Comparison of ENCODE assay signal across 21 cellular contexts in genomic region chr2:41145066-41145465, GRCh38.
DNase-seq lines count a peak whose midpoint lies in the region; ATAC-seq, FAIRE-seq and TF ChIP-seq lines count a peak whose summit lies in the region.
"Had no signal": no experiment of that assay in that cellular context is flagged by ENCODE, and none has a peak within 500 bp of the region (broad histone marks: within the 10 kb centered on the region; RNA-seq: fewer than 3 reads in every experiment).

No MANE protein-coding gene starts in this region.

- H2AFZ ChIP-seq in GM23338 (no peak overlapping the region), parathyroid adenoma (no peak overlapping the region)

- H4K20me1 ChIP-seq in GM23338 (replicated peaks; ENCODE audit: insufficient read depth) = no peaks in the 10 kb centered on the region
- H4K20me1 ChIP-seq: BLaER1 treated with 17β-estradiol and CSF1 and Interleukin-3, amounts not matched to agents 10 nM and 100 nM had no signal

- CTCF ChIA-PET in A549 (lab: Yijun Ruan, JAX) = interaction anchor here (0.6 kb wide), 1 partner anchor 226 kb away, joined by 3 read pairs; no protein-coding TSS in a partner anchor

- H3K27ac ChIP-seq in A549 (no peak overlapping the region), GM23338 (ENCODE audit: low read depth) (no peak overlapping the region), parathyroid adenoma (no peak overlapping the region)
- H3K27ac ChIP-seq: BLaER1 treated with 17β-estradiol and CSF1 and Interleukin-3, amounts not matched to agents 10 nM and 100 nM; C4-2B had no signal

- no peak for TF ChIP-seq POLR2A in A549 (IDR thresholded peaks at IDR 0.05; ENCODE audit: low read length)

- H3K4me2 ChIP-seq in A549 (no peak overlapping the region), GM23338 (no peak overlapping the region), parathyroid adenoma (ENCODE audit: low read length) (peak overlapping the region; percentile 3)

- H3K36me3 ChIP-seq in GM23338 (ENCODE audit: insufficient read depth) = no peaks in the 10 kb centered on the region
- no peaks in the 10 kb centered on the region for H3K36me3 ChIP-seq in parathyroid adenoma (ENCODE audit: control insufficient read depth, insufficient read depth, low read length)
- H3K36me3 ChIP-seq: BLaER1 treated with 17β-estradiol and CSF1 and Interleukin-3, amounts not matched to agents 10 nM and 100 nM had no signal

- H3K27me3 ChIP-seq in GM23338 (ENCODE audit: insufficient read depth) (no peaks in the 10 kb centered on the region), parathyroid adenoma (ENCODE audit: control insufficient read depth, insufficient read depth, low read length) (no peaks in the 10 kb centered on the region)
- H3K27me3 ChIP-seq: BLaER1 treated with 17β-estradiol and CSF1 and Interleukin-3, amounts not matched to agents 10 nM and 100 nM had no signal

- H3K9me2 ChIP-seq in GM23338 (ENCODE audit: insufficient read depth) = no peaks in the 10 kb centered on the region

- peak overlapping the region; percentile 55; the same call in 1 of the 2 replicates for H3K27ac Mint-ChIP-seq in GM23338
- H3K27ac Mint-ChIP-seq in glutamatergic neuron (ENCODE audit: unreplicated experiment) = no peak overlapping the region
- H3K27ac Mint-ChIP-seq: B cell; CD4-positive, alpha-beta T cell; CD8-positive, alpha-beta T cell had no signal

- TF ChIP-seq RAD21 in A549 (conservative IDR thresholded peaks at IDR 0.05 in 1 of 2, IDR thresholded peaks at IDR 0.05 in 1 of 2) = no peak

- no peaks in the 10 kb centered on the region for H3F3A ChIP-seq in GM23338 (replicated peaks; ENCODE audit: low read depth)

- H3K4me1 ChIP-seq in A549 (no peaks in the 10 kb centered on the region), GM23338 (ENCODE audit: insufficient read depth) (no peaks in the 10 kb centered on the region), parathyroid adenoma (peaks cover 15% of the 10 kb centered on the region)

- H3K4me1 Mint-ChIP-seq in GM23338 (peaks cover 3% of the 10 kb centered on the region; the same call in 1 of the 3 replicates), glutamatergic neuron (ENCODE audit: low read depth, unreplicated experiment) (no peaks in the 10 kb centered on the region)
- H3K4me1 Mint-ChIP-seq: B cell had no signal

- ATAC-seq in A549 = no peak
- ATAC-seq in GM23338 = no peak
- ATAC-seq: CD8-positive, alpha-beta T cell had no signal

- no peak for TF ChIP-seq EP300 in A549 (IDR thresholded peaks at IDR 0.05)

- no peak overlapping the region for H3K9ac ChIP-seq in parathyroid adenoma
- H3K9ac ChIP-seq: BLaER1 treated with 17β-estradiol and CSF1 and Interleukin-3, amounts not matched to agents 10 nM and 100 nM had no signal

- POLR2A ChIA-PET in A549 (lab: Yijun Ruan, JAX) = no interaction called here

- H3K36me3 Mint-ChIP-seq in GM23338 (ENCODE audit: low read depth) (no peaks in the 10 kb centered on the region), glutamatergic neuron (ENCODE audit: unreplicated experiment) (no peaks in the 10 kb centered on the region)
- H3K36me3 Mint-ChIP-seq: CD8-positive, alpha-beta T cell had no signal

- TF ChIP-seq CTCF in A549 (IDR thresholded peaks at IDR 0.05) (no peak), GM23338 (conservative IDR thresholded peaks at IDR 0.05; ENCODE audit: low read depth in 2 of 2) (no peak), parathyroid adenoma (IDR thresholded peaks at IDR 0.05) (no peak), glutamatergic neuron (IDR thresholded peaks at IDR 0.05; ENCODE audit: partially characterized antibody, unreplicated experiment) (no peak)

- H3K9me3 Mint-ChIP-seq in GM23338 (no peaks in the 10 kb centered on the region), glutamatergic neuron (ENCODE audit: unreplicated experiment) (no peaks in the 10 kb centered on the region)
- H3K9me3 Mint-ChIP-seq: CD4-positive, alpha-beta T cell; CD8-positive, alpha-beta T cell had no signal

- H3K9me3 ChIP-seq in A549 (no peaks in the 10 kb centered on the region), parathyroid adenoma (ENCODE audit: control insufficient read depth, low read length) (no peaks in the 10 kb centered on the region)
- H3K9me3 ChIP-seq: BLaER1 treated with 17β-estradiol and CSF1 and Interleukin-3, amounts not matched to agents 10 nM and 100 nM; Caco-2 had no signal

- H3K4me3 ChIP-seq in A549 = no peak overlapping the region
- no peak overlapping the region for H3K4me3 ChIP-seq in GM23338
- H3K4me3 ChIP-seq in parathyroid adenoma (ENCODE audit: low read depth, low read length) = peak overlapping the region; percentile 43
- H3K4me3 ChIP-seq: BLaER1 treated with 17β-estradiol and CSF1 and Interleukin-3, amounts not matched to agents 10 nM and 100 nM had no signal

- H3K27me3 Mint-ChIP-seq in GM23338 (ENCODE audit: insufficient read depth, low read depth, poor library complexity) (no peaks in the 10 kb centered on the region), glutamatergic neuron (ENCODE audit: unreplicated experiment) (no peaks in the 10 kb centered on the region)
- H3K27me3 Mint-ChIP-seq: B cell; CD4-positive, alpha-beta T cell had no signal

- WGBS in A549 (ENCODE audit: missing lambda C conversion rate) = 45% methylated on average over 1 of the region's 1 CpG

- DNase-seq in A549 (ENCODE audit: low read depth in 1 of 2, low spot score in 1 of 2) (no peak), GM23338 (ENCODE audit: low spot score) (no peak), glutamatergic neuron (no peak), glomerular visceral epithelial cell (ENCODE audit: extremely low spot score) (no peak), NCI-H510A (lab: John Stamatoyannopoulos, UW) (no peak)
- DNase-seq: 8988T; AML-193; Caco-2; Calu3; CD4-positive, alpha-beta T cell; CD8-positive, alpha-beta T cell; DMS79 treated with DMSO at 0.1 percent for 48 hours; GF-D8 had no signal

- H3K79me2 ChIP-seq in GM23338 (replicated peaks; ENCODE audit: insufficient read depth) = no peaks in the 10 kb centered on the region
- H3K79me2 ChIP-seq in parathyroid adenoma = no peaks in the 10 kb centered on the region

- H3K4me3 Mint-ChIP-seq in GM23338 (no peak overlapping the region), glutamatergic neuron (ENCODE audit: unreplicated experiment) (no peak overlapping the region)
- H3K4me3 Mint-ChIP-seq: B cell; CD4-positive, alpha-beta T cell; CD8-positive, alpha-beta T cell had no signal

- FAIRE-seq in A549 (lab: Jason Lieb, UNC) = no peak
- FAIRE-seq: A204.1, G401.6, GM12891, GM19239 had no signal

TF ChIP-seq in A549, 52 proteins besides CTCF, POLR2A, EP300 and RAD21:
- peak; percentile 69 for TF ChIP-seq MAFK (IDR thresholded peaks at IDR 0.05; ENCODE audit: partially characterized antibody)
- no peak for TF ChIP-seq SMC3 (IDR thresholded peaks at IDR 0.05)
- no peak for TF ChIP-seq HOXB13 (CRISPR knock-in tag; IDR thresholded peaks at IDR 0.05; ENCODE audit: low read depth)

TF ChIP-seq in GM23338, 12 proteins besides CTCF, POLR2A, EP300 and RAD21 (continues in another document):
- no peak for TF ChIP-seq JUNB (IDR thresholded peaks at IDR 0.05; ENCODE audit: unreplicated experiment)
